ENCODE assay signal across 13 cellular contexts in genomic region chr6:108850669-108851467, GRCh38. TPM values are rescaled to one million over a fixed set of nuclear protein-coding genes. Genes with fewer than 3 reads are reported as not detected.
DNase-seq lines count a peak whose midpoint lies in the region; ATAC-seq and TF ChIP-seq lines count a peak whose summit lies in the region.
"Had no signal": no experiment of that assay in that cellular context is flagged by ENCODE, and none has a peak within 500 bp of the region (broad histone marks: within the 10 kb centered on the region; RNA-seq: fewer than 3 reads in every experiment).

No MANE protein-coding gene starts in this region.

- H3K9me3 Mint-ChIP-seq in CD4-positive, alpha-beta T cell = no peaks in the 10 kb centered on the region
- no peaks in the 10 kb centered on the region for H3K9me3 Mint-ChIP-seq in stimulated activated naive B cell treated with anti-CD40 and anti-IgM and Interleukin-4, amounts not matched to agents 10 μg/mL and 1 μg/mL and 100 μg/mL, for 72 hours

- peak overlapping the region; percentile 94 for H3K9ac ChIP-seq in adipocyte (ENCODE audit: low read length)

- no peaks in the 10 kb centered on the region for H3K27me3 ChIP-seq in CD4-positive, alpha-beta T cell (ENCODE audit: control insufficient read depth, insufficient read depth, low read length)
- H3K27me3 ChIP-seq in adipocyte (replicated peaks; ENCODE audit: control insufficient read depth, insufficient read depth, low read length) = no peaks in the 10 kb centered on the region
- no peaks in the 10 kb centered on the region for H3K27me3 ChIP-seq in neutrophil

- no peak for DNase-seq in CD4-positive, alpha-beta T cell
- DNase-seq in adipocyte (ENCODE audit: low read depth) (peak; percentile 49), left cardiac atrium (peak; percentile 60), HCEC 1CT (no peak), T1000 (lab: John Stamatoyannopoulos, UW) (no peak)
- no peak for DNase-seq in stimulated activated naive B cell treated with anti-CD40 and anti-IgM and Interleukin-4, amounts not matched to agents 10 μg/mL and 1 μg/mL and 100 μg/mL, for 72 hours
- DNase-seq: activated CD4-positive, alpha-beta T cell treated with anti-CD3 and anti-CD28 coated beads for 36 hours; activated effector memory CD4-positive, alpha-beta T cell treated with anti-CD3 and anti-CD28 coated beads, Interleukin-2, amount 50 U/mL, for 16 hours; GF-D8; NCI-H1694 had no signal

- H3K27ac ChIP-seq in CD4-positive, alpha-beta T cell (ENCODE audit: low read depth, low read length) = no peak overlapping the region
- H3K27ac ChIP-seq in neutrophil = peak overlapping the region; percentile 85

- peak overlapping the region; percentile 49 for H3K27ac Mint-ChIP-seq in CD4-positive, alpha-beta T cell
- no peak overlapping the region for H3K27ac Mint-ChIP-seq in stimulated activated naive B cell treated with anti-CD40 and anti-IgM and Interleukin-4, amounts not matched to agents 10 μg/mL and 1 μg/mL and 100 μg/mL, for 72 hours
- H3K27ac Mint-ChIP-seq: activated CD4-positive, alpha-beta T cell treated with anti-CD3 and anti-CD28 coated beads for 36 hours had no signal

- POLR2A ChIA-PET in CD4-positive, alpha-beta T cell (lab: Charles Lee) = no interaction called here

- H3K36me3 ChIP-seq in adipocyte (ENCODE audit: control insufficient read depth, insufficient read depth, low read length, severe bottlenecking) (peaks cover 15% of the 10 kb centered on the region), neutrophil (peaks cover 12% of the 10 kb centered on the region)

- no peak for ATAC-seq in CD4-positive, alpha-beta T cell (ENCODE audit: poor library complexity)
- ATAC-seq in left cardiac atrium (peak; percentile 27 to 42), HG03457 (IDR thresholded peaks at IDR 0.05; ENCODE audit: unreplicated experiment) (no peak)
- no peak for ATAC-seq in stimulated activated naive B cell treated with anti-CD40 and anti-IgM and Interleukin-4, amounts not matched to agents 10 μg/mL and 1 μg/mL and 100 μg/mL, for 72 hours (replicated peaks)
- ATAC-seq: activated CD4-positive, alpha-beta T cell treated with anti-CD3 and anti-CD28 coated beads for 36 hours; SK-N-SH treated with all-trans-retinoic acid at 6 μM for 48 hours had no signal

- CTCF ChIA-PET in CD4-positive, alpha-beta T cell (lab: Charles Lee) = interaction anchor here (1.6 kb wide), 1 partner anchor 51 kb away, joined by 4 read pairs; no protein-coding TSS in a partner anchor

- no peaks in the 10 kb centered on the region for H3K27me3 Mint-ChIP-seq in CD4-positive, alpha-beta T cell
- H3K27me3 Mint-ChIP-seq in stimulated activated naive B cell treated with anti-CD40 and anti-IgM and Interleukin-4, amounts not matched to agents 10 μg/mL and 1 μg/mL and 100 μg/mL, for 72 hours = no peaks in the 10 kb centered on the region
- H3K27me3 Mint-ChIP-seq: activated CD4-positive, alpha-beta T cell treated with anti-CD3 and anti-CD28 coated beads for 36 hours had no signal

- H3K4me3 Mint-ChIP-seq in CD4-positive, alpha-beta T cell = peak overlapping the region; percentile 12
- no peak overlapping the region for H3K4me3 Mint-ChIP-seq in stimulated activated naive B cell treated with anti-CD40 and anti-IgM and Interleukin-4, amounts not matched to agents 10 μg/mL and 1 μg/mL and 100 μg/mL, for 72 hours
- H3K4me3 Mint-ChIP-seq: activated CD4-positive, alpha-beta T cell treated with anti-CD3 and anti-CD28 coated beads for 36 hours had no signal

- peak overlapping the region; percentile 17 for H3K4me3 ChIP-seq in adipocyte (ENCODE audit: low read length)
- peak overlapping the region; percentile 35 to 36 for H3K4me3 ChIP-seq in neutrophil (ENCODE audit: low read depth in 1 of 2, low read length in 1 of 2)

- H3K4me1 Mint-ChIP-seq in CD4-positive, alpha-beta T cell (ENCODE audit: low read depth) = peaks cover 35% of the 10 kb centered on the region
- H3K4me1 Mint-ChIP-seq in stimulated activated naive B cell treated with anti-CD40 and anti-IgM and Interleukin-4, amounts not matched to agents 10 μg/mL and 1 μg/mL and 100 μg/mL, for 72 hours = peaks cover 8 to 20% of the 10 kb centered on the region in 2 donors

- intact Hi-C loops in CD4-positive, alpha-beta T cell (cut with DNase I, micrococcal nuclease) = no loop called here
- intact Hi-C loops in left cardiac atrium (cut with DNase I) = no loop called here

- peaks cover 26% of the 10 kb centered on the region for H3K36me3 Mint-ChIP-seq in CD4-positive, alpha-beta T cell (ENCODE audit: low read depth)
- H3K36me3 Mint-ChIP-seq in stimulated activated naive B cell treated with anti-CD40 and anti-IgM and Interleukin-4, amounts not matched to agents 10 μg/mL and 1 μg/mL and 100 μg/mL, for 72 hours = peaks cover 8 to 9% of the 10 kb centered on the region in 2 donors

- H3K4me1 ChIP-seq in adipocyte (ENCODE audit: control insufficient read depth, insufficient read depth, low read length) (peaks cover 29% of the 10 kb centered on the region), neutrophil (ENCODE audit: control insufficient read depth in 1 of 2, insufficient read depth in 1 of 2, low read depth in 1 of 2, low read length in 1 of 2) (peaks cover 58 to 61% of the 10 kb centered on the region in 2 experiments)

- H3K9me3 ChIP-seq in CD4-positive, alpha-beta T cell (ENCODE audit: control insufficient read depth, low read length) = no peaks in the 10 kb centered on the region
- H3K9me3 ChIP-seq in adipocyte (ENCODE audit: control insufficient read depth, low read length) (no peaks in the 10 kb centered on the region), neutrophil (no peaks in the 10 kb centered on the region)

- no peak for TF ChIP-seq CTCF in CD4-positive, alpha-beta T cell (IDR thresholded peaks at IDR 0.05)
- TF ChIP-seq CTCF in neutrophil (IDR thresholded peaks at IDR 0.05) = no peak

RNA-seq across cellular contexts. Expression of gene ARMC2, which starts 2.6 kb away (rescaled TPM):
- total RNA-seq in CD4-positive, alpha-beta T cell = 1 to 10 TPM; 5.2 to 5.7 TPM
- total RNA-seq in left cardiac atrium = 1 to 10 TPM; 8.0 to 9.2 TPM

Comparison
In these comparisons a context has a peak if more than half of its experiments do, and no peak if none do; other contexts are left out.
1. ATAC-seq: peak in left cardiac atrium (2 of 2); none in CD4-positive, alpha-beta T cell (single experiment), HG03457 (single experiment) and stimulated activated naive B cell treated with anti-CD40 and anti-IgM and Interleukin-4, amounts not matched to agents 10 μg/mL and 1 μg/mL and 100 μg/mL, for 72 hours (0 of 2).
2. DNase-seq: peak in adipocyte (single experiment) and left cardiac atrium (single experiment); none in CD4-positive, alpha-beta T cell (0 of 10), HCEC 1CT (single experiment), stimulated activated naive B cell treated with anti-CD40 and anti-IgM and Interleukin-4, amounts not matched to agents 10 μg/mL and 1 μg/mL and 100 μg/mL, for 72 hours (single experiment) and T1000 (single experiment).